Comparison of ENCODE assay signal across 14 cellular contexts in the genomic region with DNA sequence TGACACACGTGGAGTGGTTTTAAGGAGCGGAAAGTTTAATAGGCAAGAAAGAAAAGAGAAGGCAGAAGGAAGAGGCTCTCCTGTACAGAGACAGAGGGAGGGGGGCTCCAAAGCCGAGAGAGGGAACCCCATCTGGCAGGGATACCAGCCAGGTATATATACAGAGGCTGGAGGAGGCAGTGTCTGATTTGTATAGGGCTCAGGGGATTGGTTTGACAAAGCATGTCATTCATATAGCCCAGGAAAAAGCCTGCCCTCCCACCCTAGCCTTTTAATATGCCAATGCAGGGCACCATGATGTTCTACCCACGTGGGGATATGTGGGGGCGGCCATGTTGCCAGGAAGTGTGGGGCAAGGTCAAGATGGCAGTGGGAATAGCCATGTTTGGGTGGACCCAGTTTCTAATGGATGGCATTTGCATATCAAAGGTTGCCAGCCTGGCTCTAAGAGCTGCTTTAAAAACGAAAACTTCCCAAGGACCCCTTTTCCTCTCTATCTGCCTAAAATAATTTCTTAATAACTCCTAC. TPM values are rescaled to one million over a fixed set of nuclear protein-coding genes. Genes with fewer than 3 reads are reported as not detected.
A peak's percentile ranks its signal among the peaks of the same experiment; 100 is the strongest.
DNase-seq lines count a peak whose midpoint lies in the region; TF ChIP-seq lines count a peak whose summit lies in the region.
"Not testable (repeated sequence)": the region's sequence is repeated elsewhere in the genome, so short reads cannot be mapped to it uniquely, and the experiment has no call there.
"Had no signal": no experiment of that assay in that cellular context is flagged by ENCODE, and none has a peak within 500 bp of the region (broad histone marks: within the 10 kb centered on the region; RNA-seq: fewer than 3 reads in every experiment).

No MANE protein-coding gene starts in this region.

- H4K20me1 ChIP-seq in H9 (ENCODE audit: control insufficient read depth, insufficient read depth, insufficient read length); mammary epithelial cell (ENCODE audit: insufficient read depth, low read length); hepatocyte (ENCODE audit: insufficient read depth, poor library complexity, severe bottlenecking): not testable (repeated sequence)

- H4K5ac ChIP-seq in H9 (ENCODE audit: insufficient read length, low read depth, low read length), result not testable (repeated sequence)

- not testable (repeated sequence) for H3K4me3 ChIP-seq in HUES64 (ENCODE audit: low read length); mammary epithelial cell (replicated peaks in 1 of 3; ENCODE audit: insufficient read depth in 1 of 3, low read depth in 2 of 3, low read length in 3 of 3); hepatocyte; mesenchymal stem cell (ENCODE audit: insufficient read depth in 1 of 2, low read depth in 1 of 2, low read length in 2 of 2); neuronal stem cell (ENCODE audit: low read length in 2 of 2)

- not testable (repeated sequence) for BruUV-seq in mammary epithelial cell (replicated peaks; lab: Mats Ljungman, UMichigan)

- H3K9me2 ChIP-seq in hepatocyte (replicated peaks; ENCODE audit: insufficient read depth), result not testable (repeated sequence)

- H3K27me3 Mint-ChIP-seq in H9 (ENCODE audit: low read depth), result not testable (repeated sequence)

- DNase-seq in H9, result peak; percentile 69
- DNase-seq in mammary epithelial cell; hepatocyte (ENCODE audit: low spot score); mesenchymal stem cell; neuronal stem cell (ENCODE audit: low spot score): not testable (repeated sequence)

- H3K9me3 ChIP-seq in H9 (ENCODE audit: control insufficient read depth, low read depth, low read length); HUES64 (ENCODE audit: insufficient read depth, low read depth, low read length); mammary epithelial cell (replicated peaks; ENCODE audit: insufficient read depth, low read length); hepatocyte (ENCODE audit: low read depth); mesenchymal stem cell (ENCODE audit: control insufficient read depth, low read length); neuronal stem cell (replicated peaks in 1 of 2; ENCODE audit: control insufficient read depth in 2 of 2, insufficient read depth in 1 of 2, low read depth in 1 of 2, low read length in 2 of 2): not testable (repeated sequence)

- H3K27me3 ChIP-seq in H9 (ENCODE audit: insufficient read depth, low read length); HUES64 (ENCODE audit: insufficient read depth, low read length); mammary epithelial cell (ENCODE audit: insufficient read depth, low read length); hepatocyte; mesenchymal stem cell (ENCODE audit: control insufficient read depth in 1 of 2, insufficient read depth in 1 of 2, low read length in 2 of 2); neuronal stem cell (ENCODE audit: control insufficient read depth in 3 of 3, insufficient read depth in 3 of 3, low read depth in 1 of 3, low read length in 3 of 3): not testable (repeated sequence)

- not testable (repeated sequence) for H2AFZ ChIP-seq in H9 (ENCODE audit: low read length); hepatocyte; mesenchymal stem cell (ENCODE audit: low read depth, low read length)
- H2AFZ ChIP-seq in mammary epithelial cell (ENCODE audit: low read depth, low read length) (peak overlapping the region; percentile 30), neuronal stem cell (ENCODE audit: low read length) (peak overlapping the region; percentile 82)

- not testable (repeated sequence) for H3K36me3 Mint-ChIP-seq in H9 (ENCODE audit: insufficient read depth in 1 of 3, low read depth in 3 of 3)

- WGBS in H9 (ENCODE audit: extremely low coverage, insufficient read length, low lambda C conversion rate), result no CpG with 5 or more reads among the region's 6 CpGs
- WGBS in HUES64, result 54% methylated on average over 6 of the region's 6 CpGs
- whole genome bisulfite sequencing in mammary epithelial cell (ENCODE audit: low coverage, missing lambda C conversion rate), result 56% methylated on average over 5 of the region's 6 CpGs
- 69% methylated on average over 6 of the region's 6 CpGs for WGBS in hepatocyte (ENCODE audit: low lambda C conversion rate, missing lambda C conversion rate)
- 75% methylated on average over 6 of the region's 6 CpGs for WGBS in mesenchymal stem cell
- WGBS in neuronal stem cell (ENCODE audit: extremely low coverage in 2 of 2, insufficient read length in 2 of 2, insufficient replicate concordance in 1 of 2), 2 donors, result no CpG with 5 or more reads among the region's 6 CpGs

- H4K91ac ChIP-seq in H9 (ENCODE audit: insufficient read length, low read depth, low read length); mesenchymal stem cell (ENCODE audit: low read length); neuronal stem cell (ENCODE audit: low read depth, low read length, poor library complexity): not testable (repeated sequence)

- H3K23me2 ChIP-seq in H9 (ENCODE audit: insufficient read length, low read depth, low read length, poor library complexity, severe bottlenecking), result not testable (repeated sequence)

- not testable (repeated sequence) for H3K23ac ChIP-seq in H9 (ENCODE audit: insufficient read length, low read depth, low read length); mesenchymal stem cell (ENCODE audit: low read length in 2 of 2); neuronal stem cell (ENCODE audit: low read depth, low read length, poor library complexity)

- not testable (repeated sequence) for H3K4me1 ChIP-seq in H9 (ENCODE audit: insufficient read depth, low read length); mammary epithelial cell (ENCODE audit: insufficient read depth, low read length); hepatocyte (ENCODE audit: insufficient read depth); mesenchymal stem cell (ENCODE audit: control insufficient read depth, insufficient read depth, low read depth, low read length); neuronal stem cell (ENCODE audit: control insufficient read depth in 2 of 2, insufficient read depth in 1 of 2, low read depth in 1 of 2, low read length in 2 of 2)
- peaks cover 31% of the 10 kb centered on the region for H3K4me1 ChIP-seq in HUES64 (ENCODE audit: insufficient read depth, low read length)

- intact Hi-C loops in mammary epithelial cell (cut with micrococcal nuclease), result not testable (repeated sequence)

- H3K9me3 Mint-ChIP-seq in H9, result not testable (repeated sequence)

- H3K4me3 Mint-ChIP-seq in H9, result not testable (repeated sequence)

- not testable (repeated sequence) for TF ChIP-seq CTCF in H9 (conservative IDR thresholded peaks at IDR 0.05); mammary epithelial cell (conservative IDR thresholded peaks at IDR 0.05 in 1 of 2, IDR thresholded peaks at IDR 0.05 in 1 of 2; ENCODE audit: extremely low read depth in 1 of 2, insufficient read depth in 1 of 2, low read depth in 1 of 2, low read length in 2 of 2); hepatocyte (IDR thresholded peaks at IDR 0.05; ENCODE audit: poor library complexity)

- H4K8ac ChIP-seq in H9 (replicated peaks; ENCODE audit: insufficient read length, low read depth, low read length); neuronal stem cell (ENCODE audit: low read depth, low read length): not testable (repeated sequence)
- peak overlapping the region; percentile 60 for H4K8ac ChIP-seq in mesenchymal stem cell (ENCODE audit: low read length)

- not testable (repeated sequence) for H2BK120ac ChIP-seq in H9 (ENCODE audit: low read depth, low read length, poor library complexity, severe bottlenecking); mesenchymal stem cell (ENCODE audit: low read depth, low read length); neuronal stem cell (ENCODE audit: low read depth, low read length)

- CTCF ChIA-PET in mammary epithelial cell (lab: Charles Lee; ENCODE audit: low non-redundant PET), result not testable (repeated sequence)

- H3K14ac ChIP-seq in H9 (ENCODE audit: insufficient read depth, low read length); mesenchymal stem cell (ENCODE audit: low read length in 2 of 2); neuronal stem cell (ENCODE audit: low read length): not testable (repeated sequence)

- H2AK5ac ChIP-seq in H9 (ENCODE audit: insufficient read length, low read length); mesenchymal stem cell (ENCODE audit: low read length, severe bottlenecking); neuronal stem cell (ENCODE audit: low read depth, low read length): not testable (repeated sequence)

- not testable (repeated sequence) for H3K79me2 ChIP-seq in H9 (ENCODE audit: insufficient read depth, low read length); mammary epithelial cell (ENCODE audit: insufficient read depth, low read length); hepatocyte

- not testable (repeated sequence) for H3K9ac ChIP-seq in H9 (ENCODE audit: extremely low read depth, insufficient read length, low read length); mammary epithelial cell (ENCODE audit: insufficient read depth, low read length); mesenchymal stem cell (ENCODE audit: low read length); neuronal stem cell (ENCODE audit: low read depth, low read length, poor library complexity)
- 0 out of 2 replicates have a peak overlapping the region, but pooled peaks have one; percentile 28 for H3K9ac ChIP-seq in HUES64 (ENCODE audit: low read depth, low read length)

- H3K27ac ChIP-seq in H9 (ENCODE audit: insufficient read length, low read depth, low read length) (peak overlapping the region; percentile 81), HUES64 (ENCODE audit: low read depth, low read length) (peak overlapping the region; percentile 80; the same call in 1 of the 2 replicates), hepatocyte (peak overlapping the region; percentile 23)
- not testable (repeated sequence) for H3K27ac ChIP-seq in mammary epithelial cell (ENCODE audit: insufficient read depth, low read depth, low read length); mesenchymal stem cell (ENCODE audit: low read length, poor library complexity, severe bottlenecking); neuronal stem cell (replicated peaks; ENCODE audit: low read length)

- not testable (repeated sequence) for H2BK12ac ChIP-seq in H9 (ENCODE audit: insufficient read length, low read depth, low read length); mesenchymal stem cell (ENCODE audit: low read length in 2 of 2); neuronal stem cell (ENCODE audit: low read length)

- H3K56ac ChIP-seq in H9 (ENCODE audit: insufficient read length, low read depth, low read length), result not testable (repeated sequence)

- not testable (repeated sequence) for H3T11ph ChIP-seq in H9 (ENCODE audit: low read length)

- peak overlapping the region; percentile 59 for H2BK5ac ChIP-seq in H9 (ENCODE audit: insufficient read length, low read length)
- not testable (repeated sequence) for H2BK5ac ChIP-seq in mesenchymal stem cell (ENCODE audit: low read depth, low read length, poor library complexity, severe bottlenecking); neuronal stem cell (ENCODE audit: low read length)

- H3K79me1 ChIP-seq in H9 (ENCODE audit: insufficient read depth, low read depth, low read length, poor library complexity, severe bottlenecking); mesenchymal stem cell (replicated peaks; ENCODE audit: low read length, poor library complexity, severe bottlenecking); neuronal stem cell (ENCODE audit: low read depth, low read length): not testable (repeated sequence)

- H3K4me1 Mint-ChIP-seq in H9, result peaks cover 28 to 34% of the 10 kb centered on the region in 2 experiments

- in situ Hi-C loops in mammary epithelial cell (cut with MboI; ENCODE audit: low sequenced_read_pairs in 2 of 2), result not testable (repeated sequence)

- H3K4ac ChIP-seq in H9 (ENCODE audit: low read depth, low read length); mesenchymal stem cell (ENCODE audit: low read depth in 1 of 2, low read length in 2 of 2); neuronal stem cell (ENCODE audit: low read length): not testable (repeated sequence)

- H2BK15ac ChIP-seq in H9 (ENCODE audit: low read depth, low read length); mesenchymal stem cell (ENCODE audit: low read depth, poor library complexity, severe bottlenecking); neuronal stem cell (ENCODE audit: low read length): not testable (repeated sequence)

- dilution Hi-C loops in mammary epithelial cell (cut with HindIII; ENCODE audit: low sequenced_read_pairs), result not testable (repeated sequence)

- H3K4me2 ChIP-seq in H9 (ENCODE audit: insufficient read depth, insufficient read length, low read length); mammary epithelial cell (ENCODE audit: insufficient read depth, low read depth, low read length); hepatocyte; mesenchymal stem cell (ENCODE audit: low read length, poor library complexity, severe bottlenecking); neuronal stem cell (ENCODE audit: insufficient read depth, low read length, poor library complexity, severe bottlenecking): not testable (repeated sequence)

- not testable (repeated sequence) for H2BK20ac ChIP-seq in H9 (ENCODE audit: low read depth, low read length, poor library complexity, severe bottlenecking)

- H3K36me3 ChIP-seq in HUES64 (ENCODE audit: insufficient read depth, low read length); mammary epithelial cell (ENCODE audit: insufficient read depth, low read length); hepatocyte (replicated peaks; ENCODE audit: insufficient read depth, low read depth); mesenchymal stem cell (ENCODE audit: control insufficient read depth in 1 of 2, insufficient read depth in 2 of 2, low read depth in 1 of 2, low read length in 2 of 2); neuronal stem cell (replicated peaks in 1 of 2; ENCODE audit: control insufficient read depth in 2 of 2, insufficient read depth in 2 of 2, low read length in 2 of 2): not testable (repeated sequence)

- H3K27ac Mint-ChIP-seq in H9, result peak overlapping the region; percentile 8 to 81 (median 67); a peak in 5 of 7 replicates

- H3K18ac ChIP-seq in H9 (ENCODE audit: insufficient read length, low read depth, low read length); mesenchymal stem cell (ENCODE audit: low read depth in 1 of 2, low read length in 2 of 2); neuronal stem cell (ENCODE audit: low read length): not testable (repeated sequence)

RNA-seq across cellular contexts. Expression of gene YTHDC1, which starts 39.6 kb away (rescaled TPM):
- 155 and 158 TPM in 2 replicates for total RNA-seq in H9 (2021)
- polyA plus RNA-seq in HUES64 (2013, experiment 1 of 2), result 68.3 TPM
- polyA plus RNA-seq in HUES64 (2013, experiment 2 of 2), result 72.9 TPM
- total RNA-seq in mammary epithelial cell, result 10 to 100 TPM; 34.0 to 88.6 TPM
- 23.1 TPM for polyA plus RNA-seq in mammary epithelial cell
- polyA minus RNA-seq in mammary epithelial cell, result 109 TPM
- 75.4 and 79.3 TPM in 2 replicates for total RNA-seq in hepatocyte
- 45.3 and 48.6 TPM in 2 replicates for polyA plus RNA-seq in hepatocyte
- 33.5 TPM for polyA plus RNA-seq in mesenchymal stem cell (2013, experiment 1 of 2)
- 31.9 TPM for polyA plus RNA-seq in mesenchymal stem cell (2013, experiment 2 of 2)
- 62.6 TPM for polyA plus RNA-seq in neuronal stem cell (2013, experiment 1 of 2)
- polyA plus RNA-seq in neuronal stem cell (2013, experiment 2 of 2), result 64.3 TPM

RNA-seq across cellular contexts. Expression of gene TMPRSS11E, which starts 57.8 kb away (rescaled TPM):
- 2.3 and 3.3 TPM in 2 replicates for total RNA-seq in H9 (2021)
- polyA plus RNA-seq in HUES64 (2013, experiment 1 of 2), result 1.8 TPM
- 2.0 TPM for polyA plus RNA-seq in HUES64 (2013, experiment 2 of 2)
- 1 to 10 TPM; 2.3 to 3.2 TPM for total RNA-seq in mammary epithelial cell
- 2.4 TPM for polyA plus RNA-seq in mammary epithelial cell
- not detected for polyA minus RNA-seq in mammary epithelial cell
- 1.3 and 1.8 TPM in 2 replicates for total RNA-seq in hepatocyte
- polyA plus RNA-seq in hepatocyte, result 1.4 and 1.7 TPM in 2 replicates
- polyA plus RNA-seq in mesenchymal stem cell (2013, experiment 1 of 2), result not detected
- 0.03 TPM for polyA plus RNA-seq in mesenchymal stem cell (2013, experiment 2 of 2)
- 0.01 TPM for polyA plus RNA-seq in neuronal stem cell (2013, experiment 1 of 2)
- not detected for polyA plus RNA-seq in neuronal stem cell (2013, experiment 2 of 2)
- total RNA-seq: A172; A673; Calu3; CD4-positive, alpha-beta memory T cell; Daoy; H4; HFFc6 had no signal
- polyA plus RNA-seq: BJ had no signal
